Comparison of ENCODE assay signal across 1 cellular context in the genomic region with DNA sequence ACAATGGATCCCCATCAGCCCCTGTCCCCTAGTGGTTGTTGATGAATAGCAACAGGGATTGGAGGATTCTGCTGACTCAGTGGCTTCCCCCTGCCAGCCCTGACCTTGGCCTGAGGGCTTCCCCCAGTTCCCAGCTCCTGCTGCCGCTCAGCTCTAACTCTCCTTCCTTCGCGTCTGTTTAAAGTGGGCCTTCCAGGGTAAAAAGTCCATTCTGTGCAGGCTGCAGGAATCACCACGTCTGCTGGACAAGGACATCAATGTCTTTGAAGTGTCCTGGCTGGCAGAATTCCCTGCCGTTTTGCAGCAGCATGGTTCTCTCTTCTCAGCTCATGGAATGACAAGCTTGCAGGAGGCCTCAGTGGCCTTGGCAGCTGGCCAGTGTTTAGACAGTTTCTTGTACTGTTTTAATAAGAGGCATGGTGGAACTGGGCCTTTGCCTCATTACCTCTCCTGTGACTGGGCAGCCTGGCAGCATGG.
TF ChIP-seq lines count a peak whose summit lies in the region.

No MANE protein-coding gene starts in this region.

TF ChIP-seq in HepG2, 621 proteins besides CTCF, POLR2A, EP300 and RAD21 (continued from another document and continues in another):
- TF ChIP-seq, protein P1, sequence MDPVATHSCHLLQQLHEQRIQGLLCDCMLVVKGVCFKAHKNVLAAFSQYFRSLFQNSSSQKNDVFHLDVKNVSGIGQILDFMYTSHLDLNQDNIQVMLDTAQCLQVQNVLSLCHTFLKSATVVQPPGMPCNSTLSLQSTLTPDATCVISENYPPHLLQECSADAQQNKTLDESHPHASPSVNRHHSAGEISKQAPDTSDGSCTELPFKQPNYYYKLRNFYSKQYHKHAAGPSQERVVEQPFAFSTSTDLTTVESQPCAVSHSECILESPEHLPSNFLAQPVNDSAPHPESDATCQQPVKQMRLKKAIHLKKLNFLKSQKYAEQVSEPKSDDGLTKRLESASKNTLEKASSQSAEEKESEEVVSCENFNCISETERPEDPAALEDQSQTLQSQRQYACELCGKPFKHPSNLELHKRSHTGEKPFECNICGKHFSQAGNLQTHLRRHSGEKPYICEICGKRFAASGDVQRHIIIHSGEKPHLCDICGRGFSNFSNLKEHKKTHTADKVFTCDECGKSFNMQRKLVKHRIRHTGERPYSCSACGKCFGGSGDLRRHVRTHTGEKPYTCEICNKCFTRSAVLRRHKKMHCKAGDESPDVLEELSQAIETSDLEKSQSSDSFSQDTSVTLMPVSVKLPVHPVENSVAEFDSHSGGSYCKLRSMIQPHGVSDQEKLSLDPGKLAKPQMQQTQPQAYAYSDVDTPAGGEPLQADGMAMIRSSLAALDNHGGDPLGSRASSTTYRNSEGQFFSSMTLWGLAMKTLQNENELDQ (CRISPR knock-in tag; IDR thresholded peaks at IDR 0.05; ENCODE audit: borderline replicate concordance): no peak
- no peak for TF ChIP-seq ZFYVE20 (CRISPR knock-in tag; IDR thresholded peaks at IDR 0.05; ENCODE audit: borderline replicate concordance, low read depth)
- TF ChIP-seq ZNF235 (CRISPR knock-in tag; IDR thresholded peaks at IDR 0.05; ENCODE audit: borderline replicate concordance): no peak
- peak; percentile 34; the same call in 1 of the 2 replicates for TF ChIP-seq MIXL1 (CRISPR knock-in tag; IDR thresholded peaks at IDR 0.05)
- no peak for TF ChIP-seq ZNF75D (CRISPR knock-in tag; IDR thresholded peaks at IDR 0.05; ENCODE audit: borderline replicate concordance)
- no peak for TF ChIP-seq RFX5 (IDR thresholded peaks at IDR 0.05; ENCODE audit: low read depth, low read length)
- TF ChIP-seq POGZ (CRISPR knock-in tag; IDR thresholded peaks at IDR 0.05): peak; percentile 75
- no peak for TF ChIP-seq NFE2L1 (CRISPR knock-in tag; IDR thresholded peaks at IDR 0.05; ENCODE audit: borderline replicate concordance)
- TF ChIP-seq ZNF510 (CRISPR knock-in tag; IDR thresholded peaks at IDR 0.05; ENCODE audit: low read depth): no peak
- TF ChIP-seq ZNF260 (CRISPR knock-in tag; IDR thresholded peaks at IDR 0.05; ENCODE audit: borderline replicate concordance, low read depth): no peak
- TF ChIP-seq ZNF432 (CRISPR knock-in tag; IDR thresholded peaks at IDR 0.05; ENCODE audit: borderline replicate concordance): no peak
- TF ChIP-seq ZKSCAN5 (CRISPR knock-in tag; IDR thresholded peaks at IDR 0.05): no peak
- TF ChIP-seq ZNF724P (CRISPR knock-in tag; IDR thresholded peaks at IDR 0.05; ENCODE audit: borderline replicate concordance): no peak
- TF ChIP-seq, protein P2, sequence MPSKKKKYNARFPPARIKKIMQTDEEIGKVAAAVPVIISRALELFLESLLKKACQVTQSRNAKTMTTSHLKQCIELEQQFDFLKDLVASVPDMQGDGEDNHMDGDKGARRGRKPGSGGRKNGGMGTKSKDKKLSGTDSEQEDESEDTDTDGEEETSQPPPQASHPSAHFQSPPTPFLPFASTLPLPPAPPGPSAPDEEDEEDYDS (CRISPR knock-in tag; IDR thresholded peaks at IDR 0.05): no peak
- TF ChIP-seq ZNF678 (CRISPR knock-in tag; IDR thresholded peaks at IDR 0.05): no peak
- TF ChIP-seq, protein P3, sequence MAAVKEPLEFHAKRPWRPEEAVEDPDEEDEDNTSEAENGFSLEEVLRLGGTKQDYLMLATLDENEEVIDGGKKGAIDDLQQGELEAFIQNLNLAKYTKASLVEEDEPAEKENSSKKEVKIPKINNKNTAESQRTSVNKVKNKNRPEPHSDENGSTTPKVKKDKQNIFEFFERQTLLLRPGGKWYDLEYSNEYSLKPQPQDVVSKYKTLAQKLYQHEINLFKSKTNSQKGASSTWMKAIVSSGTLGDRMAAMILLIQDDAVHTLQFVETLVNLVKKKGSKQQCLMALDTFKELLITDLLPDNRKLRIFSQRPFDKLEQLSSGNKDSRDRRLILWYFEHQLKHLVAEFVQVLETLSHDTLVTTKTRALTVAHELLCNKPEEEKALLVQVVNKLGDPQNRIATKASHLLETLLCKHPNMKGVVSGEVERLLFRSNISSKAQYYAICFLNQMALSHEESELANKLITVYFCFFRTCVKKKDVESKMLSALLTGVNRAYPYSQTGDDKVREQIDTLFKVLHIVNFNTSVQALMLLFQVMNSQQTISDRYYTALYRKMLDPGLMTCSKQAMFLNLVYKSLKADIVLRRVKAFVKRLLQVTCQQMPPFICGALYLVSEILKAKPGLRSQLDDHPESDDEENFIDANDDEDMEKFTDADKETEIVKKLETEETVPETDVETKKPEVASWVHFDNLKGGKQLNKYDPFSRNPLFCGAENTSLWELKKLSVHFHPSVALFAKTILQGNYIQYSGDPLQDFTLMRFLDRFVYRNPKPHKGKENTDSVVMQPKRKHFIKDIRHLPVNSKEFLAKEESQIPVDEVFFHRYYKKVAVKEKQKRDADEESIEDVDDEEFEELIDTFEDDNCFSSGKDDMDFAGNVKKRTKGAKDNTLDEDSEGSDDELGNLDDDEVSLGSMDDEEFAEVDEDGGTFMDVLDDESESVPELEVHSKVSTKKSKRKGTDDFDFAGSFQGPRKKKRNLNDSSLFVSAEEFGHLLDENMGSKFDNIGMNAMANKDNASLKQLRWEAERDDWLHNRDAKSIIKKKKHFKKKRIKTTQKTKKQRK (IDR thresholded peaks at IDR 0.05; ENCODE audit: low read length): no peak
- TF ChIP-seq, protein P4, sequence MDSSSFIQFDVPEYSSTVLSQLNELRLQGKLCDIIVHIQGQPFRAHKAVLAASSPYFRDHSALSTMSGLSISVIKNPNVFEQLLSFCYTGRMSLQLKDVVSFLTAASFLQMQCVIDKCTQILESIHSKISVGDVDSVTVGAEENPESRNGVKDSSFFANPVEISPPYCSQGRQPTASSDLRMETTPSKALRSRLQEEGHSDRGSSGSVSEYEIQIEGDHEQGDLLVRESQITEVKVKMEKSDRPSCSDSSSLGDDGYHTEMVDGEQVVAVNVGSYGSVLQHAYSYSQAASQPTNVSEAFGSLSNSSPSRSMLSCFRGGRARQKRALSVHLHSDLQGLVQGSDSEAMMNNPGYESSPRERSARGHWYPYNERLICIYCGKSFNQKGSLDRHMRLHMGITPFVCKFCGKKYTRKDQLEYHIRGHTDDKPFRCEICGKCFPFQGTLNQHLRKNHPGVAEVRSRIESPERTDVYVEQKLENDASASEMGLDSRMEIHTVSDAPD (CRISPR knock-in tag; IDR thresholded peaks at IDR 0.05): no peak
- TF ChIP-seq ZNF232 (CRISPR knock-in tag; IDR thresholded peaks at IDR 0.05; ENCODE audit: borderline replicate concordance): peak; percentile 63; the same call in 1 of the 2 replicates
- TF ChIP-seq, protein P5, sequence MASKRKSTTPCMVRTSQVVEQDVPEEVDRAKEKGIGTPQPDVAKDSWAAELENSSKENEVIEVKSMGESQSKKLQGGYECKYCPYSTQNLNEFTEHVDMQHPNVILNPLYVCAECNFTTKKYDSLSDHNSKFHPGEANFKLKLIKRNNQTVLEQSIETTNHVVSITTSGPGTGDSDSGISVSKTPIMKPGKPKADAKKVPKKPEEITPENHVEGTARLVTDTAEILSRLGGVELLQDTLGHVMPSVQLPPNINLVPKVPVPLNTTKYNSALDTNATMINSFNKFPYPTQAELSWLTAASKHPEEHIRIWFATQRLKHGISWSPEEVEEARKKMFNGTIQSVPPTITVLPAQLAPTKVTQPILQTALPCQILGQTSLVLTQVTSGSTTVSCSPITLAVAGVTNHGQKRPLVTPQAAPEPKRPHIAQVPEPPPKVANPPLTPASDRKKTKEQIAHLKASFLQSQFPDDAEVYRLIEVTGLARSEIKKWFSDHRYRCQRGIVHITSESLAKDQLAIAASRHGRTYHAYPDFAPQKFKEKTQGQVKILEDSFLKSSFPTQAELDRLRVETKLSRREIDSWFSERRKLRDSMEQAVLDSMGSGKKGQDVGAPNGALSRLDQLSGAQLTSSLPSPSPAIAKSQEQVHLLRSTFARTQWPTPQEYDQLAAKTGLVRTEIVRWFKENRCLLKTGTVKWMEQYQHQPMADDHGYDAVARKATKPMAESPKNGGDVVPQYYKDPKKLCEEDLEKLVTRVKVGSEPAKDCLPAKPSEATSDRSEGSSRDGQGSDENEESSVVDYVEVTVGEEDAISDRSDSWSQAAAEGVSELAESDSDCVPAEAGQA (IDR thresholded peaks at IDR 0.05; ENCODE audit: low read depth): no peak
- TF ChIP-seq, protein P5 (CRISPR knock-in tag; IDR thresholded peaks at IDR 0.05; ENCODE audit: borderline replicate concordance): no peak
- TF ChIP-seq MEF2D (CRISPR knock-in tag; IDR thresholded peaks at IDR 0.05): no peak
- TF ChIP-seq, protein P6, sequence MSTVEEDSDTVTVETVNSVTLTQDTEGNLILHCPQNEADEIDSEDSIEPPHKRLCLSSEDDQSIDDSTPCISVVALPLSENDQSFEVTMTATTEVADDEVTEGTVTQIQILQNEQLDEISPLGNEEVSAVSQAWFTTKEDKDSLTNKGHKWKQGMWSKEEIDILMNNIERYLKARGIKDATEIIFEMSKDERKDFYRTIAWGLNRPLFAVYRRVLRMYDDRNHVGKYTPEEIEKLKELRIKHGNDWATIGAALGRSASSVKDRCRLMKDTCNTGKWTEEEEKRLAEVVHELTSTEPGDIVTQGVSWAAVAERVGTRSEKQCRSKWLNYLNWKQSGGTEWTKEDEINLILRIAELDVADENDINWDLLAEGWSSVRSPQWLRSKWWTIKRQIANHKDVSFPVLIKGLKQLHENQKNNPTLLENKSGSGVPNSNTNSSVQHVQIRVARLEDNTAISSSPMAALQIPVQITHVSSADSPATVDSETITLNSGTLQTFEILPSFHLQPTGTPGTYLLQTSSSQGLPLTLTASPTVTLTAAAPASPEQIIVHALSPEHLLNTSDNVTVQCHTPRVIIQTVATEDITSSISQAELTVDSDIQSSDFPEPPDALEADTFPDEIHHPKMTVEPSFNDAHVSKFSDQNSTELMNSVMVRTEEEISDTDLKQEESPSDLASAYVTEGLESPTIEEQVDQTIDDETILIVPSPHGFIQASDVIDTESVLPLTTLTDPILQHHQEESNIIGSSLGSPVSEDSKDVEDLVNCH (CRISPR knock-in tag; IDR thresholded peaks at IDR 0.05): no peak
- no peak for TF ChIP-seq SOX6 (IDR thresholded peaks at IDR 0.05)
- peak; percentile 85 for TF ChIP-seq SOX6 (CRISPR knock-in tag; IDR thresholded peaks at IDR 0.05)
- TF ChIP-seq, protein P7, sequence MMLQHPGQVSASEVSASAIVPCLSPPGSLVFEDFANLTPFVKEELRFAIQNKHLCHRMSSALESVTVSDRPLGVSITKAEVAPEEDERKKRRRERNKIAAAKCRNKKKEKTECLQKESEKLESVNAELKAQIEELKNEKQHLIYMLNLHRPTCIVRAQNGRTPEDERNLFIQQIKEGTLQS (CRISPR knock-in tag; IDR thresholded peaks at IDR 0.05): peak; percentile 9; the same call in 1 of the 2 replicates
- TF ChIP-seq, protein P8, sequence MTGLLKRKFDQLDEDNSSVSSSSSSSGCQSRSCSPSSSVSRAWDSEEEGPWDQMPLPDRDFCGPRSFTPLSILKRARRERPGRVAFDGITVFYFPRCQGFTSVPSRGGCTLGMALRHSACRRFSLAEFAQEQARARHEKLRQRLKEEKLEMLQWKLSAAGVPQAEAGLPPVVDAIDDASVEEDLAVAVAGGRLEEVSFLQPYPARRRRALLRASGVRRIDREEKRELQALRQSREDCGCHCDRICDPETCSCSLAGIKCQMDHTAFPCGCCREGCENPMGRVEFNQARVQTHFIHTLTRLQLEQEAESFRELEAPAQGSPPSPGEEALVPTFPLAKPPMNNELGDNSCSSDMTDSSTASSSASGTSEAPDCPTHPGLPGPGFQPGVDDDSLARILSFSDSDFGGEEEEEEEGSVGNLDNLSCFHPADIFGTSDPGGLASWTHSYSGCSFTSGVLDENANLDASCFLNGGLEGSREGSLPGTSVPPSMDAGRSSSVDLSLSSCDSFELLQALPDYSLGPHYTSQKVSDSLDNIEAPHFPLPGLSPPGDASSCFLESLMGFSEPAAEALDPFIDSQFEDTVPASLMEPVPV (CRISPR knock-in tag; IDR thresholded peaks at IDR 0.05): no peak
- no peak for TF ChIP-seq POLR2AphosphoS2 (IDR thresholded peaks at IDR 0.05; ENCODE audit: low read depth, low read length)
- TF ChIP-seq, protein P9, sequence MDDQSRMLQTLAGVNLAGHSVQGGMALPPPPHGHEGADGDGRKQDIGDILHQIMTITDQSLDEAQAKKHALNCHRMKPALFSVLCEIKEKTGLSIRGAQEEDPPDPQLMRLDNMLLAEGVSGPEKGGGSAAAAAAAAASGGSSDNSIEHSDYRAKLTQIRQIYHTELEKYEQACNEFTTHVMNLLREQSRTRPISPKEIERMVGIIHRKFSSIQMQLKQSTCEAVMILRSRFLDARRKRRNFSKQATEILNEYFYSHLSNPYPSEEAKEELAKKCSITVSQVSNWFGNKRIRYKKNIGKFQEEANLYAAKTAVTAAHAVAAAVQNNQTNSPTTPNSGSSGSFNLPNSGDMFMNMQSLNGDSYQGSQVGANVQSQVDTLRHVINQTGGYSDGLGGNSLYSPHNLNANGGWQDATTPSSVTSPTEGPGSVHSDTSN (CRISPR knock-in tag; IDR thresholded peaks at IDR 0.05; ENCODE audit: borderline replicate concordance): no peak
- no peak; the same call in 1 of the 2 replicates for TF ChIP-seq SAFB2 (CRISPR knock-in tag; IDR thresholded peaks at IDR 0.05; ENCODE audit: borderline replicate concordance, low read depth)
- TF ChIP-seq, protein P10, sequence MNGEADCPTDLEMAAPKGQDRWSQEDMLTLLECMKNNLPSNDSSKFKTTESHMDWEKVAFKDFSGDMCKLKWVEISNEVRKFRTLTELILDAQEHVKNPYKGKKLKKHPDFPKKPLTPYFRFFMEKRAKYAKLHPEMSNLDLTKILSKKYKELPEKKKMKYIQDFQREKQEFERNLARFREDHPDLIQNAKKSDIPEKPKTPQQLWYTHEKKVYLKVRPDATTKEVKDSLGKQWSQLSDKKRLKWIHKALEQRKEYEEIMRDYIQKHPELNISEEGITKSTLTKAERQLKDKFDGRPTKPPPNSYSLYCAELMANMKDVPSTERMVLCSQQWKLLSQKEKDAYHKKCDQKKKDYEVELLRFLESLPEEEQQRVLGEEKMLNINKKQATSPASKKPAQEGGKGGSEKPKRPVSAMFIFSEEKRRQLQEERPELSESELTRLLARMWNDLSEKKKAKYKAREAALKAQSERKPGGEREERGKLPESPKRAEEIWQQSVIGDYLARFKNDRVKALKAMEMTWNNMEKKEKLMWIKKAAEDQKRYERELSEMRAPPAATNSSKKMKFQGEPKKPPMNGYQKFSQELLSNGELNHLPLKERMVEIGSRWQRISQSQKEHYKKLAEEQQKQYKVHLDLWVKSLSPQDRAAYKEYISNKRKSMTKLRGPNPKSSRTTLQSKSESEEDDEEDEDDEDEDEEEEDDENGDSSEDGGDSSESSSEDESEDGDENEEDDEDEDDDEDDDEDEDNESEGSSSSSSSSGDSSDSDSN (CRISPR knock-in tag; IDR thresholded peaks at IDR 0.05): no peak; the same call in none of the 2 replicates
- no peak for TF ChIP-seq ATRX (CRISPR knock-in tag; IDR thresholded peaks at IDR 0.05; ENCODE audit: borderline replicate concordance)
